9 cellular contexts compared by ENCODE assay signal in the genomic region with DNA sequence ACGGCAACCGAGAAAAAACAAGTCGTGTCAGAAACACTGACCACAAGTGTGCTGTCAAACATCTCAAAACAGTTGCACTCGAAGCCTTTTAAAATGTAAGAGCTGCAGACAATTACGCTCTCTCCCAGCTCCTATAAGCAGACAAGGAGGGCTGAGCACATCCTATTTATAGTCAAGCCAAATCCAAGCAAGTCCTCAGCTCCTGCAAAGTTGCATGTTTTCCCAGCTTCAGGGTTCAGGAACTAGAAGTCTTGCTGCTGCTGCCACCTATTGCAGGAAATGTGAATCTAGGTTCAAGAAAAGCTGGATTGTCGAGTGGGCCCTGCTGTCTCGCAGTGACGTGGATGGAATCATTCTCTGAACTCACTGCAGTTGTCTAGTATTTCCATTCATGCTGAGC. TPM values are rescaled to one million over a fixed set of nuclear protein-coding genes. Genes with fewer than 3 reads are reported as not detected.
DNase-seq lines count a peak whose midpoint lies in the region; ATAC-seq and TF ChIP-seq lines count a peak whose summit lies in the region.
"Had no signal": no experiment of that assay in that cellular context is flagged by ENCODE, and none has a peak within 500 bp of the region (broad histone marks: within the 10 kb centered on the region; RNA-seq: fewer than 3 reads in every experiment).

No MANE protein-coding gene starts in this region.

- H3K4me3 Mint-ChIP-seq in mesothelial cell of epicardium, result no peak overlapping the region

- H3K27me3 ChIP-seq in HL-60 (ENCODE audit: insufficient read depth, poor library complexity, severe bottlenecking), result no peaks in the 10 kb centered on the region

- H3K9me3 Mint-ChIP-seq in mesothelial cell of epicardium, result peaks cover 19% of the 10 kb centered on the region

- no peak overlapping the region for H3K27ac ChIP-seq in HL-60 (replicated peaks)

- H3K4me3 ChIP-seq in AG09309 (ENCODE audit: control insufficient read depth, low read depth, low read length) (no peak overlapping the region), HL-60 (replicated peaks; ENCODE audit: insufficient read depth, low read length) (no peak overlapping the region)

- no peak for ATAC-seq in HG03460 (IDR thresholded peaks at IDR 0.05; ENCODE audit: unreplicated experiment)
- ATAC-seq in GM19324 (IDR thresholded peaks at IDR 0.05; ENCODE audit: low FRiP score, unreplicated experiment), result no peak

- H3K4me1 Mint-ChIP-seq in mesothelial cell of epicardium, result no peaks in the 10 kb centered on the region

- H3K36me3 Mint-ChIP-seq in mesothelial cell of epicardium, result peaks cover 2% of the 10 kb centered on the region

- peaks cover 18% of the 10 kb centered on the region for H3K27me3 Mint-ChIP-seq in mesothelial cell of epicardium (ENCODE audit: low read depth)

- no peak overlapping the region for H3K27ac Mint-ChIP-seq in mesothelial cell of epicardium

- DNase-seq in AG09309 (ENCODE audit: low read depth) (peak; percentile 53), HL-60 (ENCODE audit: low read depth in 1 of 2, low spot score in 1 of 2) (no peak), astrocyte of the hippocampus (ENCODE audit: low read depth, low spot score) (peak; percentile 66), kidney glomerular epithelial cell (lab: John Stamatoyannopoulos, UW) (peak; percentile 18), mesothelial cell of epicardium (ENCODE audit: low spot score in 2 of 2, unreplicated experiment in 2 of 2) (no peak), NCI-H1930 (lab: John Stamatoyannopoulos, UW) (no peak)
- DNase-seq: NCI-H1092 had no signal

- TF ChIP-seq CTCF in AG09309 (IDR thresholded peaks at IDR 0.05; ENCODE audit: control insufficient read depth, insufficient read depth, low read depth, low read length, missing control alignments) (peak; percentile 70), HL-60 (IDR thresholded peaks at IDR 0.05; ENCODE audit: insufficient read depth, low read length) (peak; percentile 1), mesothelial cell of epicardium (IDR thresholded peaks at IDR 0.05; ENCODE audit: unreplicated experiment) (no peak)

RNA-seq across cellular contexts. Expression of a gene that starts 15.5 kb away (rescaled TPM):
- total RNA-seq in mesothelial cell of epicardium, result 1.6 to 2.6 TPM (median 2.6 TPM) in 3 replicates

Comparison
In these comparisons a context has a peak if more than half of its experiments do, and no peak if none do; other contexts are left out.
1. DNase-seq: peak in AG09309 (single experiment), astrocyte of the hippocampus (single experiment) and kidney glomerular epithelial cell (single experiment); none in HL-60 (0 of 2), mesothelial cell of epicardium (0 of 2) and NCI-H1930 (0 of 2).